13 cellular contexts compared by ENCODE assay signal in genomic region chr12:481422-481821, GRCh38. TPM values are rescaled to one million over a fixed set of nuclear protein-coding genes. Genes with fewer than 3 reads are reported as not detected.
DNase-seq lines count a peak whose midpoint lies in the region; TF ChIP-seq lines count a peak whose summit lies in the region.
"Had no signal": no experiment of that assay in that cellular context is flagged by ENCODE, and none has a peak within 500 bp of the region (broad histone marks: within the 10 kb centered on the region; RNA-seq: fewer than 3 reads in every experiment).

No MANE protein-coding gene starts in this region.

- H3K4me1 ChIP-seq in SJCRH30 (peaks cover 22% of the 10 kb centered on the region), tibial artery (peaks cover 0 to 44% (median 21%) of the 10 kb centered on the region in 4 donors)

- H3K27ac ChIP-seq in SJCRH30, result peak overlapping the region; percentile 99
- H3K27ac ChIP-seq in tibial artery, result peak overlapping the region; percentile 92 to 95
- H3K27ac ChIP-seq: 22Rv1, lower lobe of right lung, PC-9 had no signal

- no peak overlapping the region for H3K4me3 Mint-ChIP-seq in CD14-positive monocyte

- H3K36me3 Mint-ChIP-seq in CD14-positive monocyte, result no peaks in the 10 kb centered on the region

- intact Hi-C loops in tibial artery (cut with DNase I; ENCODE audit: low total_unique reads) (no loop called here), CD14-positive monocyte (cut with micrococcal nuclease) (no loop called here)

- no peak overlapping the region for H3K27ac Mint-ChIP-seq in CD14-positive monocyte

- H3K27me3 ChIP-seq in SJCRH30 (no peaks in the 10 kb centered on the region), tibial artery (no peaks in the 10 kb centered on the region)

- peaks cover 19 to 22% (median 20%) of the 10 kb centered on the region in 3 donors for H3K27me3 Mint-ChIP-seq in CD14-positive monocyte (ENCODE audit: low read depth in 3 of 3)

- peaks cover 0 to 1% (median 0%) of the 10 kb centered on the region in 7 donors for H3K9me3 Mint-ChIP-seq in CD14-positive monocyte

- H3K4me3 ChIP-seq in SJCRH30, result peak overlapping the region; percentile 30
- H3K4me3 ChIP-seq in tibial artery, result peak overlapping the region; percentile 11 to 21
- H3K4me3 ChIP-seq: lower lobe of right lung, PC-9 had no signal

- DNase-seq in NCI-H1417 (lab: John Stamatoyannopoulos, UW) (peak; percentile 46 to 85 (median 73)), NCI-H1417 treated with DMSO at 0.1 percent for 48 hours (lab: John Stamatoyannopoulos, UW) (no peak), SJCRH30 (peak; percentile 96 to 97), hepatic stellate cell (ENCODE audit: low spot score) (peak; percentile 50), tibial artery (peak; percentile 81 to 94), CD14-positive monocyte (ENCODE audit: low spot score) (no peak), amygdala (lab: John Stamatoyannopoulos, UW) (no peak)
- no peak for DNase-seq in stimulated activated CD4-positive, alpha-beta T cell treated with anti-CD3 and anti-CD28 coated beads, Interleukin-12 subunit alpha, Interleukin-12 subunit beta, amount 100 ng/mL, for 4 hours
- DNase-seq: activated naive CD4-positive, alpha-beta T cell; GF-D8; lower lobe of right lung; PC-9 had no signal

- H3K9me3 ChIP-seq in SJCRH30 (replicated peaks) (no peaks in the 10 kb centered on the region), tibial artery (no peaks in the 10 kb centered on the region)
- H3K9me3 ChIP-seq: lower lobe of right lung had no signal

- H3K4me1 Mint-ChIP-seq in CD14-positive monocyte, result no peaks in the 10 kb centered on the region

- TF ChIP-seq CTCF in tibial artery (IDR thresholded peaks at IDR 0.05), result peak in 1 of 2 experiments; percentile 19
- no peak for TF ChIP-seq CTCF in CD14-positive monocyte (IDR thresholded peaks at IDR 0.05)

- H3K36me3 ChIP-seq in SJCRH30, result no peaks in the 10 kb centered on the region
- H3K36me3 ChIP-seq in tibial artery, result no peaks in the 10 kb centered on the region
- H3K36me3 ChIP-seq: lower lobe of right lung had no signal

RNA-seq across cellular contexts. Expression of gene B4GALNT3, which starts 21.7 kb away (rescaled TPM):
- total RNA-seq in SJCRH30 (2014; rRNA removed; shearing (Covaris generic)), result 29.5 and 33.0 TPM in 2 replicates
- under 1 TPM in 1 of 2 donors, not detected in 1; 0.10 TPM for polyA plus RNA-seq in CD14-positive monocyte

Comparison
In these comparisons a context has a peak if more than half of its experiments do, and no peak if none do; other contexts are left out.
1. DNase-seq: peak in NCI-H1417 (3 of 3), SJCRH30 (2 of 2), hepatic stellate cell (single experiment) and tibial artery (2 of 2); none in NCI-H1417 treated with DMSO at 0.1 percent for 48 hours (single experiment), CD14-positive monocyte (single experiment), amygdala (0 of 56) and stimulated activated CD4-positive, alpha-beta T cell treated with anti-CD3 and anti-CD28 coated beads, Interleukin-12 subunit alpha, Interleukin-12 subunit beta, amount 100 ng/mL, for 4 hours (single experiment).